ENCODE assay signal across 3 cellular contexts in genomic region chr7:123865517-123866117, GRCh38.
A peak's percentile ranks its signal among the peaks of the same experiment; 100 is the strongest.
TF ChIP-seq lines count a peak whose summit lies in the region.

No MANE protein-coding gene starts in this region.

TF ChIP-seq in A549, 52 proteins besides CTCF, POLR2A, EP300 and RAD21:
- no peak for TF ChIP-seq TP53 (CRISPR knock-in tag; IDR thresholded peaks at IDR 0.05)
- no peak for TF ChIP-seq ZNF302 (CRISPR knock-in tag; IDR thresholded peaks at IDR 0.05)
- TF ChIP-seq PBX3 (IDR thresholded peaks at IDR 0.05) = no peak
- peak; percentile 93 for TF ChIP-seq SMC3 (IDR thresholded peaks at IDR 0.05)
- no peak for TF ChIP-seq FOSL2 (IDR thresholded peaks at IDR 0.05)
- no peak for TF ChIP-seq FOSL2 (CRISPR knock-in tag; IDR thresholded peaks at IDR 0.05)

TF ChIP-seq in HEK293T, 16 proteins besides CTCF, POLR2A, EP300 and RAD21:
- TF ChIP-seq FOXK2 (IDR thresholded peaks at IDR 0.05) (no peak), TARDBP (IDR thresholded peaks at IDR 0.05) (no peak), SUZ12 (IDR thresholded peaks at IDR 0.05) (no peak), ARNT (IDR thresholded peaks at IDR 0.05) (no peak), L3MBTL2 (conservative IDR thresholded peaks at IDR 0.05) (no peak), FOXA1 (IDR thresholded peaks at IDR 0.05) (no peak), FOXM1 (IDR thresholded peaks at IDR 0.05; ENCODE audit: borderline replicate concordance) (no peak), PKNOX1 (IDR thresholded peaks at IDR 0.05) (no peak), ZNF384 (IDR thresholded peaks at IDR 0.05) (no peak), HDGF (IDR thresholded peaks at IDR 0.05; ENCODE audit: borderline replicate concordance) (no peak), CTBP1 (IDR thresholded peaks at IDR 0.05; ENCODE audit: borderline replicate concordance) (no peak), BHLHE40 (IDR thresholded peaks at IDR 0.05; ENCODE audit: borderline replicate concordance) (no peak), LEF1 (IDR thresholded peaks at IDR 0.05; ENCODE audit: borderline replicate concordance) (no peak), ELF4 (IDR thresholded peaks at IDR 0.05) (no peak), SP1 (IDR thresholded peaks at IDR 0.05) (no peak), NFRKB (IDR thresholded peaks at IDR 0.05) (no peak)

TF ChIP-seq in HepG2, 621 proteins besides CTCF, POLR2A, EP300 and RAD21:
- TF ChIP-seq STAG1 (CRISPR knock-in tag; IDR thresholded peaks at IDR 0.05) = peak; percentile 70
- TF ChIP-seq SMC3 (IDR thresholded peaks at IDR 0.05; ENCODE audit: low read length) = peak; percentile 91
- 0 out of 2 replicates have a peak, but pooled peaks have one; percentile 32 for TF ChIP-seq MIXL1 (CRISPR knock-in tag; IDR thresholded peaks at IDR 0.05)
- TF ChIP-seq ZNF468 (CRISPR knock-in tag; IDR thresholded peaks at IDR 0.05) = no peak
